ENCODE assay signal across 15 cellular contexts in the genomic region with DNA sequence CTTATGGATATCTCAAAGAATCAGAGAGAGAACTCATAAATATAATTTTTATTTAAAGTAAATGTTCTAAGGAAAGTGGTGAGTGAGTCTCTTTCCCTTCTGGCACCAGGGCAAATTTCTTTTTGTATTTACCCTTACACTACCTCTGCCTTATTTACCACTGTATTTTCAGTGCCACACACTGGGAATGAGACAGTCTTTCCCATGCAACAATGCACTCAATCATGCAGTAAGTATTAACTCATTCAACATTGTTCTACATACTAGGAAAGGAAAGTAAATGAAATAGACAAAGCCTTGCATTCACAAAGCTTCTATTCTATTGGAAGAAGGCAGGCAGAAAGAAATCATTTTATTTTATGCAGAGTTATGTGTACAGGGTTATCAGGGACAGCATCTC.
DNase-seq lines count a peak whose midpoint lies in the region; ATAC-seq and TF ChIP-seq lines count a peak whose summit lies in the region.
"Had no signal": no experiment of that assay in that cellular context is flagged by ENCODE, and none has a peak within 500 bp of the region (broad histone marks: within the 10 kb centered on the region; RNA-seq: fewer than 3 reads in every experiment).

No MANE protein-coding gene starts in this region.

- H3K9me3 ChIP-seq in endodermal cell (ENCODE audit: control insufficient read depth, low read length) = peaks cover 42% of the 10 kb centered on the region
- H3K9me3 ChIP-seq: A549 had no signal

- H3K36me3 Mint-ChIP-seq in endodermal cell (ENCODE audit: low read depth) = peaks cover 19% of the 10 kb centered on the region
- H3K36me3 Mint-ChIP-seq in neural crest cell (ENCODE audit: low read depth) = peaks cover 6% of the 10 kb centered on the region

- H3K27me3 ChIP-seq in endodermal cell (ENCODE audit: control insufficient read depth, insufficient read depth, low read length, poor library complexity, severe bottlenecking) = no peaks in the 10 kb centered on the region

- peak overlapping the region; percentile 65 for H3K4me3 ChIP-seq in endodermal cell (ENCODE audit: low read length)
- H3K4me3 ChIP-seq: A549 had no signal

- H3K27ac Mint-ChIP-seq in endodermal cell (no peak overlapping the region), neural crest cell (ENCODE audit: unreplicated experiment) (peak overlapping the region; percentile 72)
- H3K27ac Mint-ChIP-seq: CD4-positive, alpha-beta T cell; H9 had no signal

- no peak for DNase-seq in endodermal cell
- DNase-seq in neural crest cell (ENCODE audit: low read depth, low spot score) = no peak
- DNase-seq in renal cortical epithelial cell (ENCODE audit: low read depth) = peak; percentile 51
- DNase-seq in stimulated activated CD4-positive, alpha-beta T cell treated with anti-CD3 and anti-CD28 coated beads, Interleukin-15, amount 100 ng/mL, for 24 hours = no peak
- DNase-seq in A172 (ENCODE audit: low spot score) = no peak
- DNase-seq: AML-193; CD4-positive, alpha-beta T cell; DMS153; DMS79; GDM1; H9; IMR-90 had no signal

- TF ChIP-seq CTCF in endodermal cell (conservative IDR thresholded peaks at IDR 0.05) (no peak), neural crest cell (conservative IDR thresholded peaks at IDR 0.05) (no peak)

- peaks cover 10% of the 10 kb centered on the region for H3K4me1 Mint-ChIP-seq in endodermal cell
- H3K4me1 Mint-ChIP-seq in neural crest cell = peaks cover 8% of the 10 kb centered on the region

- no peaks in the 10 kb centered on the region for H3K36me3 ChIP-seq in endodermal cell (ENCODE audit: control insufficient read depth, insufficient read depth, low read length)

- ATAC-seq in GM21447 (IDR thresholded peaks at IDR 0.05; ENCODE audit: unreplicated experiment) = no peak
- ATAC-seq: A549 had no signal

- H3K4me1 ChIP-seq in endodermal cell (ENCODE audit: control insufficient read depth, insufficient read depth, low read length) = no peaks in the 10 kb centered on the region

- no peak overlapping the region for H3K9ac ChIP-seq in endodermal cell (ENCODE audit: extremely low read depth, low read length, poor library complexity, severe bottlenecking)

- no peak overlapping the region for H3K27ac ChIP-seq in endodermal cell (ENCODE audit: low read depth, low read length)
- H3K27ac ChIP-seq: A549, C4-2B had no signal

- H3K27me3 Mint-ChIP-seq in endodermal cell (ENCODE audit: insufficient read depth) = no peaks in the 10 kb centered on the region
- no peaks in the 10 kb centered on the region for H3K27me3 Mint-ChIP-seq in neural crest cell (ENCODE audit: low read depth)
- H3K27me3 Mint-ChIP-seq: CD4-positive, alpha-beta T cell had no signal

- peaks cover 31% of the 10 kb centered on the region for H3K9me3 Mint-ChIP-seq in endodermal cell
- peaks cover 6% of the 10 kb centered on the region for H3K9me3 Mint-ChIP-seq in neural crest cell

- H3K4me3 Mint-ChIP-seq in endodermal cell (no peak overlapping the region), neural crest cell (no peak overlapping the region)
- H3K4me3 Mint-ChIP-seq: CD4-positive, alpha-beta T cell; H9 had no signal
